In the genomic region with DNA sequence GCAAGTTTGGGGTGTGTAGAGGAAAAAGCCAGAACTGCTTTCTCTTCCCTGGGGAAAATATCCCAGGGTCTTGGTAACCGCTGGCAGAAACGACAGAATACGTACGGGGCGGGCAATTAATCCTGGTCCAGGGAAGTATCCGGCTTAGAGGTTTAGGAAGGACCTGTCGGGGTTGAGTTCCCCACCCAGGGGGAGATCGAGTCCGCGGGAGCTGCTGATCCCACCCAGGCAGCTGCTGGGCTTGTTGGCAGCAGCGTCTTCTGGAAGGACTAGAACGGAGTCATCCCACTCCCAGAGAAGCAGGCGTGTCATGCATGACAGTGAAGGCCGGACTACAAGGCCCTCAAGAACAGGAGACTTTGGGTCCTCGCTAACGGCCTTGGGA, we compare ENCODE assay signal across 8 cellular contexts. TPM values are rescaled to one million over a fixed set of nuclear protein-coding genes. Genes with fewer than 3 reads are reported as not detected.
DNase-seq lines count a peak whose midpoint lies in the region; ATAC-seq, FAIRE-seq and TF ChIP-seq lines count a peak whose summit lies in the region.
"Not testable (repeated sequence)": the region's sequence is repeated elsewhere in the genome, so short reads cannot be mapped to it uniquely, and the experiment has no call there.

No MANE protein-coding gene starts in this region.

- not testable (repeated sequence) for H3K4me1 ChIP-seq in A549; naive thymus-derived CD4-positive, alpha-beta T cell (ENCODE audit: control insufficient read depth in 2 of 2, insufficient read depth in 2 of 2, low read length in 2 of 2)

- WGBS in A549 (ENCODE audit: missing lambda C conversion rate) = no CpG with 5 or more reads among the region's 16 CpGs

- TF ChIP-seq EP300 in A549 (IDR thresholded peaks at IDR 0.05) = not testable (repeated sequence)

- H3K36me3 ChIP-seq in naive thymus-derived CD4-positive, alpha-beta T cell (ENCODE audit: control insufficient read depth in 2 of 3, insufficient read depth in 3 of 3, low read length in 3 of 3) = not testable (repeated sequence)

- CTCF ChIA-PET in A549 (lab: Yijun Ruan, JAX); naive thymus-derived CD4-positive, alpha-beta T cell (lab: Charles Lee): not testable (repeated sequence)

- not testable (repeated sequence) for H3K27ac Mint-ChIP-seq in activated naive CD8-positive, alpha-beta T cell treated with anti-CD3 and anti-CD28 coated beads, Interleukin-2, amount 10 ng/mL, durations not matched to agents 7 days and 5 days; naive thymus-derived CD4-positive, alpha-beta T cell

- ATAC-seq in A549 (peak; percentile 80 to 86), GM18909 (IDR thresholded peaks at IDR 0.05; ENCODE audit: poor library complexity, unreplicated experiment) (peak; percentile 46), GM21390 (IDR thresholded peaks at IDR 0.05; ENCODE audit: unreplicated experiment) (peak; percentile 32), HG02759 (IDR thresholded peaks at IDR 0.05; ENCODE audit: unreplicated experiment) (peak; percentile 37), HG03108 (IDR thresholded peaks at IDR 0.05; ENCODE audit: unreplicated experiment) (peak; percentile 11), HG03575 (IDR thresholded peaks at IDR 0.05; ENCODE audit: extremely low read depth, insufficient number of reproducible peaks, low FRiP score, unreplicated experiment) (peak; percentile 20)
- peak; percentile 38 for ATAC-seq in activated naive CD8-positive, alpha-beta T cell treated with anti-CD3 and anti-CD28 coated beads, Interleukin-2, amount 10 ng/mL, durations not matched to agents 7 days and 5 days (ENCODE audit: low read depth)
- peak; percentile 48 for ATAC-seq in naive thymus-derived CD4-positive, alpha-beta T cell

- H3K4me1 Mint-ChIP-seq in activated naive CD8-positive, alpha-beta T cell treated with anti-CD3 and anti-CD28 coated beads, Interleukin-2, amount 10 ng/mL, durations not matched to agents 7 days and 5 days = not testable (repeated sequence)
- peaks cover 0 to 10% (median 5%) of the 10 kb centered on the region in 7 donors for H3K4me1 Mint-ChIP-seq in naive thymus-derived CD4-positive, alpha-beta T cell

- not testable (repeated sequence) for H3K36me3 Mint-ChIP-seq in activated naive CD8-positive, alpha-beta T cell treated with anti-CD3 and anti-CD28 coated beads, Interleukin-2, amount 10 ng/mL, durations not matched to agents 7 days and 5 days; naive thymus-derived CD4-positive, alpha-beta T cell

- TF ChIP-seq RAD21 in A549 (conservative IDR thresholded peaks at IDR 0.05 in 1 of 2, IDR thresholded peaks at IDR 0.05 in 1 of 2) = not testable (repeated sequence)

- not testable (repeated sequence) for H3K27ac ChIP-seq in A549; naive thymus-derived CD4-positive, alpha-beta T cell (ENCODE audit: low read depth, low read length)

- not testable (repeated sequence) for H3K4me3 Mint-ChIP-seq in activated naive CD8-positive, alpha-beta T cell treated with anti-CD3 and anti-CD28 coated beads, Interleukin-2, amount 10 ng/mL, durations not matched to agents 7 days and 5 days; naive thymus-derived CD4-positive, alpha-beta T cell

- not testable (repeated sequence) for H3K27me3 Mint-ChIP-seq in activated naive CD8-positive, alpha-beta T cell treated with anti-CD3 and anti-CD28 coated beads, Interleukin-2, amount 10 ng/mL, durations not matched to agents 7 days and 5 days; naive thymus-derived CD4-positive, alpha-beta T cell

- POLR2A ChIA-PET in A549 (lab: Yijun Ruan, JAX); activated naive CD8-positive, alpha-beta T cell treated with anti-CD3 and anti-CD28 coated beads, Interleukin-2, amount 10 ng/mL, durations not matched to agents 7 days and 5 days (lab: Charles Lee); naive thymus-derived CD4-positive, alpha-beta T cell (lab: Charles Lee): not testable (repeated sequence)

- TF ChIP-seq CTCF in A549 (IDR thresholded peaks at IDR 0.05) = not testable (repeated sequence)

- not testable (repeated sequence) for H3K9me3 ChIP-seq in A549
- H3K9me3 ChIP-seq in naive thymus-derived CD4-positive, alpha-beta T cell (ENCODE audit: control insufficient read depth in 2 of 3, low read length in 3 of 3) = peaks cover 0 to 24% (median 0%) of the 10 kb centered on the region in 3 experiments

- not testable (repeated sequence) for H3K4me3 ChIP-seq in A549; naive thymus-derived CD4-positive, alpha-beta T cell (ENCODE audit: low read length)

- TF ChIP-seq POLR2A in A549 (IDR thresholded peaks at IDR 0.05; ENCODE audit: low read length) = not testable (repeated sequence)

- FAIRE-seq in A549 (lab: Jason Lieb, UNC) = not testable (repeated sequence)

- intact Hi-C loops in naive thymus-derived CD4-positive, alpha-beta T cell (cut with micrococcal nuclease) = not testable (repeated sequence)

- H3K9me3 Mint-ChIP-seq in activated naive CD8-positive, alpha-beta T cell treated with anti-CD3 and anti-CD28 coated beads, Interleukin-2, amount 10 ng/mL, durations not matched to agents 7 days and 5 days = not testable (repeated sequence)
- peaks cover 0 to 33% (median 17%) of the 10 kb centered on the region in 11 donors for H3K9me3 Mint-ChIP-seq in naive thymus-derived CD4-positive, alpha-beta T cell

- H3K27me3 ChIP-seq in naive thymus-derived CD4-positive, alpha-beta T cell (ENCODE audit: control insufficient read depth in 2 of 2, insufficient read depth in 2 of 2, low read length in 2 of 2) = not testable (repeated sequence)

- H3K4me2 ChIP-seq in A549 = not testable (repeated sequence)

- not testable (repeated sequence) for DNase-seq in A549 (ENCODE audit: low read depth in 1 of 2, low spot score in 1 of 2); activated naive CD8-positive, alpha-beta T cell treated with anti-CD3 and anti-CD28 coated beads, Interleukin-2, amount 10 ng/mL, durations not matched to agents 7 days and 5 days; naive thymus-derived CD4-positive, alpha-beta T cell

RNA-seq across cellular contexts. Expression of a gene that starts 7.6 kb away (rescaled TPM):
- polyA plus RNA-seq in A549 (2011; rRNA removed) = 62.3 and 93.0 TPM in 2 replicates
- 20.1 and 22.2 TPM in 2 replicates for polyA plus RNA-seq in A549 (2012; cell fraction: cytosol; rRNA removed)
- 7.5 and 9.0 TPM in 2 replicates for polyA plus RNA-seq in A549 (2012; cell fraction: nucleus; rRNA removed)
- 41.2 to 49.1 TPM (median 44.6 TPM) in 3 replicates for polyA plus RNA-seq in A549 (2017; fragmentation: RNase III; extraction: RNeasy Plus Mini Kit Qiagen cat#74134 plus additional on column Dnase treatment)
- polyA minus RNA-seq in A549 (2011; rRNA and poly(A)+ RNA removed) = 23.3 and 23.4 TPM in 2 replicates
- total RNA-seq in activated naive CD8-positive, alpha-beta T cell treated with anti-CD3 and anti-CD28 coated beads, Interleukin-2, amount 10 ng/mL, durations not matched to agents 7 days and 5 days = 10 to 100 TPM; 44.6 to 44.7 TPM
- 10 to 100 TPM; 34.8 to 84.3 (median 60.9) TPM for total RNA-seq in naive thymus-derived CD4-positive, alpha-beta T cell
- 100 to 1,000 TPM; 103 to 125 TPM for polyA plus RNA-seq in naive thymus-derived CD4-positive, alpha-beta T cell

Comparison
In these comparisons a context has a peak if more than half of its experiments do, and no peak if none do; other contexts are left out.
1. ATAC-seq: peak in every context shown above with its lines; median percentile 83 in A549; 48 in naive thymus-derived CD4-positive, alpha-beta T cell; 46 in GM18909; 38 in activated naive CD8-positive, alpha-beta T cell treated with anti-CD3 and anti-CD28 coated beads, Interleukin-2, amount 10 ng/mL, durations not matched to agents 7 days and 5 days; 37 in HG02759; 32 in GM21390; 20 in HG03575; 11 in HG03108.